In the genomic region with DNA sequence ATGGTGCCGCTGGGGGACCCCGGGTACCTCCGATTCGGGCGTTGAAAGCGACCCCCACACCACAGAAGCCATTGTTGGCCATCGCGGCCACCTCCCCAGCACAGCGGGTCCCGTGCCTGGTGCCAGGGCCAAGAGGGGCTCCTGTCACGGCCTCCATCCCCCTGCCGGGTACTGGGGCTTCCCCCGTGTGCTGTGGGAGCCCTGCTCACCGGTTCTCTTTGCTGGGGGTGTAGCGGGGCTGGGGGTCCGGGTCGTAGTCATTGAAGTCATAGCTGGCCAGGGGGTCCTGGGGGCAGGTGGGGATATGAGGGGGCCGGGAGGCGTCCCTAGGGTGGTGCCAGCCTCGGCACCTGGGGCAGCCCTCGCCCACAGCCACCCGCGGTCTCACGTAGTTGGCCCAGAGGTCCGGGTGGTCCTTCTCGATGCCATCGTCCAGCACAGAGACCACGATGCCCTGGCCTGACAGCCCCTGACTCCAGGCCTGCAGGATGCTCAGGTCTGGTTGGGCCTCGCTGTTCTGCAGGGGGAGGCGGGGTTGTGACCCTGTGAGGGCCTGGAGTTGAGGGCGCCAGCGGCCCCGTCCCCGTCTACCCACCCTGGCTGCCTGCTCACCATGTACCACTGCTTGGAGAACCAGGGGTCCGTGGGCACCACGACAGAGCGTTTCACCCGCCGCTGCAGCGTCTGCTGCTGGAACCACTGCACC, we compare ENCODE assay signal across 22 cellular contexts. TPM values are rescaled to one million over a fixed set of nuclear protein-coding genes. Genes with fewer than 3 reads are reported as not detected.
"Had no signal": no experiment of that assay in that cellular context is flagged by ENCODE, and none has a peak within 500 bp of the region (broad histone marks: within the 10 kb centered on the region; RNA-seq: fewer than 3 reads in every experiment).

No MANE protein-coding gene starts in this region.

- H3K4me3 ChIP-seq: cardiac muscle cell, esophagus squamous epithelium, lung, sigmoid colon, testis had no signal

- H3K36me3 ChIP-seq: cardiac muscle cell, esophagus squamous epithelium, sigmoid colon had no signal

- H3K27me3 Mint-ChIP-seq: activated naive CD8-positive, alpha-beta T cell; effector memory CD8-positive, alpha-beta T cell had no signal

- H3K9me3 ChIP-seq: esophagus squamous epithelium, sigmoid colon, testis had no signal

- H3K4me3 Mint-ChIP-seq: activated naive CD8-positive, alpha-beta T cell; effector memory CD8-positive, alpha-beta T cell; stimulated activated memory B cell treated with anti-CD40 and anti-IgM and Interleukin-4, amounts not matched to agents 10 μg/mL and 1 μg/mL and 100 μg/mL, for 72 hours had no signal

- H3K27ac Mint-ChIP-seq: activated naive CD8-positive, alpha-beta T cell; mesothelial cell of epicardium; nephron; stimulated activated memory B cell treated with anti-CD40 and anti-IgM and Interleukin-4, amounts not matched to agents 10 μg/mL and 1 μg/mL and 100 μg/mL, for 72 hours had no signal

- DNase-seq: activated CD4-positive, alpha-beta T cell treated with anti-CD3 and anti-CD28 coated beads, Interleukin-2, amount 50 U/mL, for 1 hour; activated CD4-positive, CD25-positive, alpha-beta regulatory T cell treated with anti-CD3 and anti-CD28 coated beads, Interleukin-2, amount 50 U/mL, for 72 hours; activated CD8-positive, alpha-beta memory T cell treated with anti-CD3 and anti-CD28 coated beads for 24 hours; amniotic stem cell; effector memory CD8-positive, alpha-beta T cell; esophagus squamous epithelium; occipital lobe; sigmoid colon; stimulated activated CD4-positive, alpha-beta T cell treated with anti-CD3 and anti-CD28 coated beads, Interleukin-4, amount 100 ng/mL, for 4 hours; SW 1271; T-helper 2 cell; testis had no signal

- H3K27me3 ChIP-seq: cardiac muscle cell, testis had no signal

- H3K9me3 Mint-ChIP-seq: effector memory CD8-positive, alpha-beta T cell; mesothelial cell of epicardium; nephron; stimulated activated memory B cell treated with anti-CD40 and anti-IgM and Interleukin-4, amounts not matched to agents 10 μg/mL and 1 μg/mL and 100 μg/mL, for 72 hours had no signal

- H3K36me3 Mint-ChIP-seq: activated naive CD8-positive, alpha-beta T cell; stimulated activated memory B cell treated with anti-CD40 and anti-IgM and Interleukin-4, amounts not matched to agents 10 μg/mL and 1 μg/mL and 100 μg/mL, for 72 hours had no signal

- ATAC-seq: effector memory CD8-positive, alpha-beta T cell; stimulated activated memory B cell treated with anti-CD40 and anti-IgM and Interleukin-4, amounts not matched to agents 10 μg/mL and 1 μg/mL and 100 μg/mL, for 72 hours had no signal

- H3K27ac ChIP-seq: cardiac muscle cell, esophagus squamous epithelium, sigmoid colon, testis, VCaP had no signal

RNA-seq across cellular contexts. Expression of a gene that starts 25.1 kb away (rescaled TPM):
- total RNA-seq: dermis microvascular lymphatic vessel endothelial cell, occipital lobe had no signal

RNA-seq across cellular contexts. Expression of a gene that starts 36.1 kb away (rescaled TPM):
- total RNA-seq: dermis microvascular lymphatic vessel endothelial cell, lung, occipital lobe, pulmonary artery endothelial cell, ureter had no signal
